Comparison of ENCODE assay signal across 3 cellular contexts in the genomic region with DNA sequence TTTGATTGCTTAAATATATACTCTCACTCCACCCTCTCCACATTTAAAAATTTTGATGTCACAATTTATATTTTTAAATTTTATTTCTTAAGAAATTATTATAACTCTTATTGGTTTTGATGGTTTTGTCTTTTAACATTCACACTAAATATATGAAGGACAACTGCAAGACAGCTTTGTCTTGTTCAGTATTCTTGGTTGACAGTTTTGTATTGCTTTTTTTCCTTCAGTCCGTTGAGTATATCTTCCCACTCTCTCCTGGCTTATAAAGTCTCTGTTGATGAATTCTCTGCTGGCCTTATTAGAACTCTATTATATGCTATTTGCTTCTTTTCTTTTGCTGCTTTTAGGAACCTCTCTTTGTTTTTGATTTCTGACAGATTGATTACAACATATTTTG.
"Had no signal": no experiment of that assay in that cellular context is flagged by ENCODE, and none has a peak within 500 bp of the region (broad histone marks: within the 10 kb centered on the region; RNA-seq: fewer than 3 reads in every experiment).

No MANE protein-coding gene starts in this region.

- H3K4me3 ChIP-seq: GM12878 had no signal

- ATAC-seq: GM12878 had no signal

- DNase-seq: GDM1, GF-D8 had no signal
